Comparison of ENCODE assay signal across 8 cellular contexts in the genomic region with DNA sequence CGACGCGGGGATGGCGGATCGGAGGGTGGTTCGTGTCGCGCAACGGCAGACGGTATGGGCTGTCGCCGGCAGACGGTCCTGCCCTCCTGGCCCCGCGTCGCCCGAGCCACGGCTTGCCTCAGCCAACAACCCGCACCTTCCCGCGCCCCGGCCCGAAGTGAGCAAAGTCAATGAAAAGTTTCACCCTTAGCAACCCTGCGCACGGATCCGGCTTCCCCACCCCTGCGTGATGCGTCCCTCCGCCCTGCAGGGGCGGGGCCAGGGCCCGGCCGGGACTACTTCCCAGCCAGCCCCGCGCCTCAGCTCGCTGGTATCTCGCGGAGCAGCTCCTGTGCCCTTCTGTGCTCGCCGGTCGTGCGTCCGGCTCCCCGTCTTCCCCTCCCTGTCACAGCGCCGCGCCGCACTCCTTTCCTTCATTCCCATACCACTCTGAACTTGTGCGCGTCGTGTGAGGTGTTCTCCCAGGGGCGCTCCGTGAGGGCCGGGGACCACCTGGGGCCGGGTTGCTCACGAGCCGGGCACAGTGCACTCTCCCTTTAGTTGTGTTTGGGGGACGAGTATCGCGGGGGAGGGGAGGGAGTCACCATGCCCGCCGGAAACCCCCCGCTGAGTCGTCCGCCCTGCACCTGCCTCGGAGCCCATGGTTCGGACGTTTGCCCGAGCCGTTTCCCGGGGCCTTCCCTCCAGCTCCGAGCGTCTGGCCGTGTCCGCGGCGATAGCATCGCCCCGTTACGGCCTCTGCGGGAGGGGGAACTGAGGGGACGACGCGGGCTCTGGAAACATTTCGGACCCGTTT. TPM values are rescaled to one million over a fixed set of nuclear protein-coding genes. Genes with fewer than 3 reads are reported as not detected.
DNase-seq lines count a peak whose midpoint lies in the region; ATAC-seq and TF ChIP-seq lines count a peak whose summit lies in the region.

TOB2 (minus strand) TSS at position 163 of the 796 bp plus-strand sequence. CDS start 9,456 bp downstream, outside the sequence.

- H3K36me3 Mint-ChIP-seq in dendritic cell treated with granulocyte-macrophage colony-stimulating factor and Interleukin-4, amounts not matched to agents 40 ng/mL and 50 ng/mL, for 4 days (ENCODE audit: low read depth), result peaks cover 66% of the 10 kb centered on the region

- peak within 1 kb of the TSS; percentile 99 for H3K27ac Mint-ChIP-seq in dendritic cell treated with granulocyte-macrophage colony-stimulating factor and Interleukin-4, amounts not matched to agents 40 ng/mL and 50 ng/mL, for 4 days

- H3K4me3 Mint-ChIP-seq in dendritic cell treated with granulocyte-macrophage colony-stimulating factor and Interleukin-4, amounts not matched to agents 40 ng/mL and 50 ng/mL, for 4 days, result peak within 1 kb of the TSS; percentile 100

- peak; percentile 72 for DNase-seq in AG04449 (ENCODE audit: low read depth, low spot score)
- peak; percentile 78 for DNase-seq in NCI-H774 (lab: John Stamatoyannopoulos, UW)
- peak; percentile 91 to 94 for DNase-seq in activated CD4-positive, alpha-beta T cell treated with anti-CD3 and anti-CD28 coated beads, Interleukin-2, amount 50 U/mL, for 24 hours (ENCODE audit: low read depth in 1 of 2, low spot score in 1 of 2)
- DNase-seq in left lung, result peak; percentile 95 to 99
- DNase-seq in stimulated activated CD4-positive, alpha-beta T cell treated with anti-CD3 and anti-CD28 coated beads, Interleukin-2, amount 100 ng/mL, for 4 hours (ENCODE audit: low read depth), result peak; percentile 90

- H3K9me3 Mint-ChIP-seq in dendritic cell treated with granulocyte-macrophage colony-stimulating factor and Interleukin-4, amounts not matched to agents 40 ng/mL and 50 ng/mL, for 4 days, result no peaks in the 10 kb centered on the region

- H3K27me3 Mint-ChIP-seq in dendritic cell treated with granulocyte-macrophage colony-stimulating factor and Interleukin-4, amounts not matched to agents 40 ng/mL and 50 ng/mL, for 4 days, result no peaks in the 10 kb centered on the region

- no peaks in the 10 kb centered on the region for H3K9me3 ChIP-seq in left lung

- TF ChIP-seq CTCF in AG04449 (IDR thresholded peaks at IDR 0.05; ENCODE audit: insufficient read depth, low read length, missing control alignments) (no peak), left lung (IDR thresholded peaks at IDR 0.05) (no peak)

- H3K4me3 ChIP-seq in AG04449 (ENCODE audit: low read depth, low read length) (peak within 1 kb of the TSS; percentile 86), left lung (peak within 1 kb of the TSS; percentile 95 to 98)

- H3K4me1 ChIP-seq in left lung, result peaks cover 7 to 27% of the 10 kb centered on the region in 2 donors

- peak within 1 kb of the TSS; percentile 99 for H3K27ac ChIP-seq in left lung

- peaks cover 0 to 7% of the 10 kb centered on the region in 2 donors for H3K36me3 ChIP-seq in left lung

- intact Hi-C loops in dendritic cell treated with granulocyte-macrophage colony-stimulating factor and Interleukin-4, amounts not matched to agents 40 ng/mL and 50 ng/mL, for 4 days (cut with micrococcal nuclease), result loop anchor here (1.0 kb wide), 1 partner anchor 22 kb away; the partner anchor contains the start of gene ACO2
- intact Hi-C loops in left lung (cut with DNase I), result no loop called here

- H3K4me1 Mint-ChIP-seq in dendritic cell treated with granulocyte-macrophage colony-stimulating factor and Interleukin-4, amounts not matched to agents 40 ng/mL and 50 ng/mL, for 4 days (ENCODE audit: low read depth), result peaks cover 25% of the 10 kb centered on the region

- ATAC-seq in GM19023 (IDR thresholded peaks at IDR 0.05; ENCODE audit: unreplicated experiment) (peak; percentile 31), HG03521 (IDR thresholded peaks at IDR 0.05; ENCODE audit: unreplicated experiment) (peak; percentile 41), left lung (peak; percentile 79)

- no peaks in the 10 kb centered on the region for H3K27me3 ChIP-seq in left lung

- CTCF ChIA-PET in AG04449 (lab: Yijun Ruan, JAX), result interaction anchor here (0.9 to 2.7 kb wide), 6 partner anchors 12 to 97 kb away, joined by 3 to 17 read pairs (median 6); partner anchors contain the start of gene POLR3H

- POLR2A ChIA-PET in AG04449 (lab: Yijun Ruan, JAX), result interaction anchor here (0.6 to 4.4 kb wide), 24 partner anchors 10 to 174 kb away, joined by 3 to 50 read pairs (median 4); partner anchors contain the start of genes ACO2, DESI1, PHF5A and RANGAP1

RNA-seq across cellular contexts. Expression of gene TOB2, which starts in this region (rescaled TPM):
- 10 to 100 TPM; 38.9 to 47.8 TPM for total RNA-seq in left lung

Comparison
In these comparisons a context has a peak if more than half of its experiments do, and no peak if none do; other contexts are left out.
1. Peak in every context shown above with its lines: DNase-seq, ATAC-seq, H3K4me3 ChIP-seq and H3K27ac ChIP-seq.